ENCODE assay signal across 21 cellular contexts in the genomic region with DNA sequence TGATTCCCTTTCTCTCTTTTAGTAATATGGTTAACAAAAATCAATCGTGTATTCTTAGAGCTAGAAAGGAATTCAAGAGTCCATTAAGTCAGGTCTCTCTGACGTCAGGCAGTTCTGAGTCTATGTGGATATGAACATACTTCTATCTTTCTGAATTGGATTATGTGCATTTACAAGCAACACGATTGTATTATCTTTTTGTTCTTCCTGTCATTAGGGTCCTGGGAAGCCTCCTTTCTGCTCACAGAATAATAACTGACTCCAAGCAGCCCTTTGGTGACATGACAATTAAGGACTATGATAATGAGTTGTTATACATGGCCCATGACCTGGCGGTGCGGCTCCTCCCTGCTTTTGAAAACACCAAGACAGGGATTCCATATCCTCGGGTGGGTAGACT. TPM values are rescaled to one million over a fixed set of nuclear protein-coding genes. Genes with fewer than 3 reads are reported as not detected.
DNase-seq lines count a peak whose midpoint lies in the region; ATAC-seq and TF ChIP-seq lines count a peak whose summit lies in the region.
"Had no signal": no experiment of that assay in that cellular context is flagged by ENCODE, and none has a peak within 500 bp of the region (broad histone marks: within the 10 kb centered on the region; RNA-seq: fewer than 3 reads in every experiment).

No MANE protein-coding gene starts in this region.

- H3K27me3 ChIP-seq in ACC112 (ENCODE audit: insufficient read depth, low read length) (no peaks in the 10 kb centered on the region), BE2C (no peaks in the 10 kb centered on the region)
- H3K27me3 ChIP-seq: heart left ventricle, neutrophil, upper lobe of left lung had no signal

- no peaks in the 10 kb centered on the region for H3K9me2 ChIP-seq in OCI-LY7 (ENCODE audit: insufficient read depth, low read length)

- peak overlapping the region; percentile 62 for H3K27ac Mint-ChIP-seq in memory B cell
- H3K27ac Mint-ChIP-seq: dendritic cell treated with granulocyte-macrophage colony-stimulating factor and Interleukin-4, amounts not matched to agents 40 ng/mL and 50 ng/mL, for 4 days; HFFc6 had no signal

- CTCF ChIA-PET in OCI-LY7 (lab: Charles Lee; ENCODE audit: unreplicated experiment), result no interaction called here

- POLR2A ChIA-PET in OCI-LY7 (lab: Charles Lee), result interaction anchor here (0.6 to 0.7 kb wide), 2 partner anchors 13 to 15 kb away, joined by 3 read pairs; no protein-coding TSS in a partner anchor

- H3K4me2 ChIP-seq in OCI-LY7 (ENCODE audit: low read length), result no peak overlapping the region

- H3K36me3 ChIP-seq in ACC112 (ENCODE audit: insufficient read depth, low read length), result peaks cover 38% of the 10 kb centered on the region
- peaks cover 11% of the 10 kb centered on the region for H3K36me3 ChIP-seq in BE2C
- peaks cover 88% of the 10 kb centered on the region for H3K36me3 ChIP-seq in OCI-LY7 (ENCODE audit: insufficient read depth, low read length)

- ATAC-seq in memory B cell (ENCODE audit: low read depth), result no peak
- no peak for ATAC-seq in left lobe of liver
- ATAC-seq: heart left ventricle, left ventricle myocardium superior had no signal

- no peaks in the 10 kb centered on the region for H3K27me3 Mint-ChIP-seq in memory B cell
- H3K27me3 Mint-ChIP-seq: dendritic cell treated with granulocyte-macrophage colony-stimulating factor and Interleukin-4, amounts not matched to agents 40 ng/mL and 50 ng/mL, for 4 days had no signal

- H3K4me1 ChIP-seq in ACC112 (ENCODE audit: control insufficient read depth, insufficient read depth, low read length, unreplicated experiment), result peaks cover 45% of the 10 kb centered on the region
- peaks cover 5% of the 10 kb centered on the region for H3K4me1 ChIP-seq in BE2C
- peaks cover 45% of the 10 kb centered on the region for H3K4me1 ChIP-seq in OCI-LY7 (ENCODE audit: insufficient read depth, low read length, poor library complexity, severe bottlenecking)

- H2AFZ ChIP-seq in ACC112 (ENCODE audit: low read length, unreplicated experiment), result no peak overlapping the region
- H2AFZ ChIP-seq in OCI-LY7 (ENCODE audit: low read length), result no peak overlapping the region

- peaks cover 32% of the 10 kb centered on the region for H3K79me2 ChIP-seq in ACC112 (ENCODE audit: control insufficient read depth, insufficient read depth, low read length, unreplicated experiment)
- H3K79me2 ChIP-seq in OCI-LY7 (ENCODE audit: insufficient read depth, low read depth, low read length), result peaks cover 72% of the 10 kb centered on the region

- DNase-seq in BE2C, result peak; percentile 41
- no peak for DNase-seq in OCI-LY7 (ENCODE audit: low spot score)
- DNase-seq in memory B cell (ENCODE audit: low spot score in 2 of 2), result no peak
- no peak for DNase-seq in left lobe of liver (ENCODE audit: low spot score)
- no peak for DNase-seq in hippocampal formation (lab: John Stamatoyannopoulos, UW)
- no peak for DNase-seq in globus pallidus (ENCODE audit: low spot score)
- DNase-seq: AML-193, amniotic stem cell, GDM1, heart left ventricle, HFFc6, left ventricle myocardium superior, NCI-H2171 treated with DMSO at 0.1 percent for 48 hours, NCI-H82, SHP77, T-helper 1 cell, upper lobe of left lung had no signal

- H3K4me3 ChIP-seq in ACC112 (ENCODE audit: low read depth, low read length), result no peak overlapping the region
- H3K4me3 ChIP-seq in BE2C (ENCODE audit: low read depth, low read length), result no peak overlapping the region
- H3K4me3 ChIP-seq in OCI-LY7 (ENCODE audit: low read depth, low read length, poor library complexity, severe bottlenecking), result no peak overlapping the region
- H3K4me3 ChIP-seq: heart left ventricle, skin epidermis, upper lobe of left lung had no signal

- intact Hi-C loops in OCI-LY7 (cut with micrococcal nuclease; ENCODE audit: unreplicated experiment), result no loop called here

- TF ChIP-seq CTCF in BE2C (IDR thresholded peaks at IDR 0.05; ENCODE audit: low read depth, low read length) (no peak), OCI-LY7 (conservative IDR thresholded peaks at IDR 0.05; ENCODE audit: low read length) (no peak)

- H4K20me1 ChIP-seq in OCI-LY7 (ENCODE audit: insufficient read depth, low read length), result peaks cover 4% of the 10 kb centered on the region; the same call in 1 of the 2 replicates

- H3K9me3 Mint-ChIP-seq in memory B cell, result peaks cover 3% of the 10 kb centered on the region
- H3K9me3 Mint-ChIP-seq: dendritic cell treated with granulocyte-macrophage colony-stimulating factor and Interleukin-4, amounts not matched to agents 40 ng/mL and 50 ng/mL, for 4 days; HFFc6 had no signal

- peaks cover 36% of the 10 kb centered on the region for H3K4me1 Mint-ChIP-seq in memory B cell

- H3K9me3 ChIP-seq in BE2C (no peaks in the 10 kb centered on the region), OCI-LY7 (ENCODE audit: low read length) (no peaks in the 10 kb centered on the region)
- H3K9me3 ChIP-seq: heart left ventricle, neutrophil, upper lobe of left lung had no signal

- peaks cover 43% of the 10 kb centered on the region for H3K36me3 Mint-ChIP-seq in memory B cell

- peak overlapping the region; percentile 47; the same call in 1 of the 2 replicates for H3K27ac ChIP-seq in ACC112 (ENCODE audit: low read depth, low read length)
- H3K27ac ChIP-seq in OCI-LY7 (ENCODE audit: low read depth, low read length, poor library complexity, severe bottlenecking), result peak overlapping the region; percentile 9
- H3K27ac ChIP-seq: heart left ventricle, upper lobe of left lung had no signal

- no peak overlapping the region for H3K4me3 Mint-ChIP-seq in memory B cell
- H3K4me3 Mint-ChIP-seq: dendritic cell treated with granulocyte-macrophage colony-stimulating factor and Interleukin-4, amounts not matched to agents 40 ng/mL and 50 ng/mL, for 4 days; HFFc6 had no signal

- no TSS peak for BruUV-seq in OCI-LY7 (replicated peaks; lab: Mats Ljungman, UMichigan)

RNA-seq across cellular contexts. Expression of gene EDEM1, which starts 14.0 kb away (rescaled TPM):
- polyA plus RNA-seq in BE2C (2012; ENCODE audit: insufficient read depth, insufficient read length, low read depth), result 8.4 TPM
- 125 and 186 TPM in 2 replicates for total RNA-seq in OCI-LY7 (2014; rRNA removed; shearing (Covaris generic))
- total RNA-seq in OCI-LY7 (2022) (337 and 398 TPM in 2 replicates), left lobe of liver (81.1 TPM)
